ENCODE assay signal across 11 cellular contexts in the genomic region with DNA sequence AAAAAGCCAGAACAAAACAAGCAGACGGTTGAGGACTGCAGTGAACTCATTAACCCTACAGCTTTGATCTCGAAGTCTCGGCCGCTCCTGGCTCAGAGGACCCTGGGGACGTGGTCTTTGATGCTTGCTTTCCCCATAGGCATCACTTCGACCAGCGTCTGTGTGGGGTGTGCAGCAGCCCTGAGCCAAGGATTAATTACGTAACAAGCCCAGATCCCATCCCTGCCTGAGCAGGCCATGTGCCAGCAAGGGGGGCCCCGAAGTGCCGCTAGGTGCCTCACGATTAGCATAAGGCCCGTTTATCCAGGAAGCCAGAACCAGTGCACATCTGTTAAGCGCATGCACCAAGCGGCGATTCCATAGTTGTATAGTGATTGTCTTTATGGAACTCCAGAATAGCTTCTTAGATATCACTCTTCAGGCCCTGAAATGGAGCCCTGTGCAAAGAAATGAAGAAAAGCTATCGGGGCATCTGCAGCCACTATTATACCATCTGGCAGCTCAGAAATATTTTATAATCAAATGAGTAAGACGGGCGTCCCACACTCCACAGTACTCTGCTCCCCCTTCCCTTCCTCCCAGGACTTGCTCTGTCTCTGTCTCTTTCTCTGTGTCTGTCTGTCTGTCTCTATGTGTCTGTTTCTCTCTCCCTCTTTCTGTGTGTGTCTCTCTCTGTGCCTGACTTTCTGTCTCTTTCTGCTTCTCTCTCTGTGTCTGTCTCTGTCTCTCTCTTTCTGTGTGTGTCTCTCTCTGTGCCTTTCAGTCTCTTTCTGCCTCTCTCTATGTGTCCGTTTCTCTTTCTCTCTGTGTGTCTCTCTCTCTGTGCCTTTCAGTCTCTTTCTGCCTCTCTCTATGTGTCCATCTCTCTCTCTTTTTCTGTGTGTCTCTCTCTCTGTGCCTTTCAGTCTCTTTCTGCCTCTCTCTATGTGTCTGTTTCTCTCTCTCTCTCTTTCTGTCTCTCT.
DNase-seq lines count a peak whose midpoint lies in the region; ATAC-seq and TF ChIP-seq lines count a peak whose summit lies in the region.
"Had no signal": no experiment of that assay in that cellular context is flagged by ENCODE, and none has a peak within 500 bp of the region (broad histone marks: within the 10 kb centered on the region; RNA-seq: fewer than 3 reads in every experiment).

No MANE protein-coding gene starts in this region.

- no peaks in the 10 kb centered on the region for H3K36me3 ChIP-seq in neutrophil
- H3K36me3 ChIP-seq: Peyer's patch had no signal

- no peak for TF ChIP-seq CTCF in neutrophil (IDR thresholded peaks at IDR 0.05)

- H3K4me3 ChIP-seq in neutrophil (ENCODE audit: low read depth in 1 of 2, low read length in 1 of 2) = no peak overlapping the region
- H3K4me3 ChIP-seq: Peyer's patch had no signal

- peaks cover 22 to 23% of the 10 kb centered on the region in 2 experiments for H3K4me1 ChIP-seq in neutrophil (ENCODE audit: control insufficient read depth in 1 of 2, insufficient read depth in 1 of 2, low read depth in 1 of 2, low read length in 1 of 2)

- DNase-seq in NOMO-1 treated with DMSO at 0.1 percent for 48 hours (lab: John Stamatoyannopoulos, UW; ENCODE audit: unreplicated experiment) (peak; percentile 9), NOMO-1 treated with dmso at 0.1 percent for 144 hours (lab: John Stamatoyannopoulos, UW; ENCODE audit: unreplicated experiment) (no peak), NCI-H2171 treated with DMSO at 0.1 percent for 48 hours (lab: John Stamatoyannopoulos, UW) (peak; percentile 98), amniotic epithelial cell (ENCODE audit: low read depth) (peak; percentile 11), NCI-H1930 (lab: John Stamatoyannopoulos, UW) (no peak)
- DNase-seq in stimulated activated CD4-positive, alpha-beta T cell treated with anti-CD3 and anti-CD28 coated beads, Interleukin-4, amount 100 ng/mL, for 4 hours = no peak
- DNase-seq: activated CD4-positive, alpha-beta T cell treated with anti-CD3 and anti-CD28 coated beads for 1 hour; Peyer's patch; right cardiac atrium had no signal

- peak overlapping the region; percentile 56 for H3K27ac ChIP-seq in neutrophil
- H3K27ac ChIP-seq: Peyer's patch had no signal

- no peaks in the 10 kb centered on the region for H3K9me3 ChIP-seq in neutrophil
- H3K9me3 ChIP-seq: Peyer's patch had no signal

- no peaks in the 10 kb centered on the region for H3K27me3 ChIP-seq in neutrophil
- H3K27me3 ChIP-seq: Peyer's patch had no signal

- no peak for ATAC-seq in HG03571 (IDR thresholded peaks at IDR 0.05; ENCODE audit: unreplicated experiment)
- ATAC-seq: right cardiac atrium had no signal

Comparison
In these comparisons a context has a peak if more than half of its experiments do, and no peak if none do; other contexts are left out.
1. DNase-seq: peak in NOMO-1 treated with DMSO at 0.1 percent for 48 hours (single experiment), NCI-H2171 treated with DMSO at 0.1 percent for 48 hours (single experiment) and amniotic epithelial cell (single experiment); none in NOMO-1 treated with dmso at 0.1 percent for 144 hours (single experiment), stimulated activated CD4-positive, alpha-beta T cell treated with anti-CD3 and anti-CD28 coated beads, Interleukin-4, amount 100 ng/mL, for 4 hours (0 of 2) and NCI-H1930 (0 of 2).